9 cellular contexts compared by ENCODE assay signal in the genomic region with DNA sequence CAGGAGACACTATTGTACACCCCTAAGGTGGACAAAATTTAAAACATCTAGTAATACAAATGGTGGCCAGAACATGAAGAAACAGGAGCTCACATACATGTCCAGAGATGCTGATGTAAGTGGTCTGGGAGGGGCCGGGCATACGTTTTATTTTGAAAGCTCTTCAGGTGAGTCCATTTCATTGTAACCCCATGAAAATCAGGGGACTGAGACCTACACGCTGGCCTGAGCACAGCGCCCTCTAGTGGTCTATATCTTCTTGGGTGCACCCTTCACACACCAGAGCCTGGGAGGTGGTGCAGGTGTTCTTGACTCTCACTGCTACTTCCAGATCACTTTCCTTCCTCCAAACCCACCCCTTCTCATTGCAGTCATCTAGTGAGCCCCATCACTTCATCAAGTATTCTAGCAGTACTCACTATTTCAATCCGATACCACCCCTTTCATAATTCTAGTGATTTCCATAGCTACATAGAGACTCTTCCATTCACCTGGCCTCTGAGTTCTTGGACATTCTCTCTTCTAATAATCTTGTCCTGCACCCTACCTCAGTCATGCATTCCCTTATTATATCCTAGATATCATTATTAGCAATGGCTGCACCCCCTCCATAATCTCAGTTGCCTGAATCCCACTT. TPM values are rescaled to one million over a fixed set of nuclear protein-coding genes. Genes with fewer than 3 reads are reported as not detected.
A peak's percentile ranks its signal among the peaks of the same experiment; 100 is the strongest.
DNase-seq lines count a peak whose midpoint lies in the region; ATAC-seq, FAIRE-seq and TF ChIP-seq lines count a peak whose summit lies in the region.
"Had no signal": no experiment of that assay in that cellular context is flagged by ENCODE, and none has a peak within 500 bp of the region (broad histone marks: within the 10 kb centered on the region; RNA-seq: fewer than 3 reads in every experiment).

No MANE protein-coding gene starts in this region.

- POLR2A ChIA-PET in GM12878 (lab: Charles Lee): interaction anchor here (0.9 to 3.6 kb wide), 7 partner anchors 24 to 100 kb away, joined by 3 to 20 read pairs (median 4); a partner anchor contains a TSS

- H2AFZ ChIP-seq in GM12878 (ENCODE audit: control insufficient read depth, low read depth, low read length): no peak overlapping the region

- H3K9me3 ChIP-seq in GM12878 (replicated peaks; ENCODE audit: control insufficient read depth, insufficient read depth, low read length): no peaks in the 10 kb centered on the region
- H3K9me3 ChIP-seq in transverse colon: no peaks in the 10 kb centered on the region

- FAIRE-seq in GM12878 (lab: Jason Lieb, UNC): peak; percentile 86

- H3K4me2 ChIP-seq in GM12878 (ENCODE audit: control insufficient read depth, insufficient read depth): no peak overlapping the region

- TF ChIP-seq POLR2A in GM12878 (IDR thresholded peaks at IDR 0.05; ENCODE audit: low read depth, low read length) (no peak), transverse colon (IDR thresholded peaks at IDR 0.05) (no peak)

- peaks cover 4% of the 10 kb centered on the region for H3K79me2 ChIP-seq in GM12878 (ENCODE audit: control insufficient read depth, insufficient read depth, low read length)

- no peak overlapping the region for H3K9ac ChIP-seq in GM12878 (ENCODE audit: control insufficient read depth, insufficient read depth, low read length)

- no peak overlapping the region for H3K27ac ChIP-seq in HL-60 (replicated peaks)
- H3K27ac ChIP-seq in GM12878 (ENCODE audit: control insufficient read depth, insufficient read depth): no peak overlapping the region
- H3K27ac ChIP-seq in transverse colon: no peak overlapping the region

- CTCF ChIA-PET in GM12878 (lab: Yijun Ruan, JAX): interaction anchor here (0.5 to 5.5 kb wide), 57 partner anchors 9 to 732 kb away, joined by 3 to 172 read pairs (median 6); a partner anchor contains a TSS

- RAD21 ChIA-PET in GM12878 (lab: Charles Lee; ENCODE audit: unreplicated experiment): interaction anchor here (0.8 to 4.0 kb wide), 19 partner anchors 24 to 682 kb away, joined by 3 to 105 read pairs (median 5); a partner anchor contains a TSS

- BruUV-seq in GM12878 (replicated peaks; lab: Mats Ljungman, UMichigan): no TSS peak

- in situ Hi-C loops in GM12878 (cut with MboI): loop anchor here (10.0 to 25.0 kb wide), 3 partner anchors 549 to 796 kb away; no protein-coding TSS in a partner anchor
- in situ Hi-C loops in transverse colon (cut with MboI; ENCODE audit: low pct_ligation_motif_present in 1 of 4, low pct_unique_long_range_greater_than_20kb in 1 of 4, low sequenced_read_pairs in 3 of 4): loop anchor here in 1 of 4 donors (5.0 kb wide), 1 partner anchor 104 kb away; no protein-coding TSS in a partner anchor

- WGBS in GM12878 (ENCODE audit: insufficient coverage, insufficient replicate concordance, low lambda C conversion rate, missing lambda C conversion rate): 22% methylated on average over 5 of the region's 5 CpGs
- 33 to 41% methylated on average over 4 to 5 of the region's 5 CpGs for WGBS in transverse colon (ENCODE audit: low coverage in 1 of 2), 2 donors

- H3K4me3 ChIP-seq in AG10803 (ENCODE audit: low read length): no peak overlapping the region
- no peak overlapping the region for H3K4me3 ChIP-seq in HL-60 (replicated peaks; ENCODE audit: insufficient read depth, low read length)
- no peak overlapping the region for H3K4me3 ChIP-seq in GM12878
- H3K4me3 ChIP-seq in transverse colon: no peak overlapping the region

- TF ChIP-seq RAD21 in GM12878 (IDR thresholded peaks at IDR 0.05; ENCODE audit: insufficient read depth, low read depth, low read length): peak; percentile 60

- H4K20me1 ChIP-seq in GM12878 (ENCODE audit: control insufficient read depth, insufficient read depth): no peaks in the 10 kb centered on the region

- DNase-seq in AG10803 (ENCODE audit: low read depth): peak; percentile 15
- peak; percentile 53 to 65 for DNase-seq in HL-60 (ENCODE audit: low read depth in 1 of 2, low spot score in 1 of 2)
- DNase-seq in T-helper 22 cell (ENCODE audit: low read depth): peak; percentile 20
- peak; percentile 41 for DNase-seq in GM12878 (ENCODE audit: low read depth, low spot score)
- DNase-seq in lung microvascular endothelial cell (ENCODE audit: low read depth in 2 of 2): peak; percentile 65 to 71
- DNase-seq in transverse colon: peak; percentile 67

- ATAC-seq in GM18858 (IDR thresholded peaks at IDR 0.05; ENCODE audit: unreplicated experiment) (peak; percentile 32), GM12878 (peak; percentile 65), HG02610 (IDR thresholded peaks at IDR 0.05; ENCODE audit: unreplicated experiment) (no peak)

- no peaks in the 10 kb centered on the region for H3K27me3 ChIP-seq in HL-60 (ENCODE audit: insufficient read depth, poor library complexity, severe bottlenecking)
- H3K27me3 ChIP-seq in GM12878 (replicated peaks in 1 of 2; ENCODE audit: control insufficient read depth in 2 of 2, insufficient read depth in 2 of 2, low read length in 1 of 2): no peaks in the 10 kb centered on the region
- H3K27me3 ChIP-seq in transverse colon: no peaks in the 10 kb centered on the region

- intact Hi-C loops in GM12878 (cut with micrococcal nuclease; ENCODE audit: unreplicated experiment) (loop anchor here (2.0 kb wide), 1 partner anchor 28 kb away; no protein-coding TSS in a partner anchor), transverse colon (cut with DNase I; ENCODE audit: low total_unique reads) (no loop called here)

- SMC1A ChIA-PET in GM12878 (lab: Charles Lee; ENCODE audit: uncharacterized antibody, unreplicated experiment): interaction anchor here (0.6 to 4.3 kb wide), 32 partner anchors 10 to 682 kb away, joined by 3 to 136 read pairs (median 5); a partner anchor contains a TSS

- TF ChIP-seq CTCF in AG10803 (conservative IDR thresholded peaks at IDR 0.05; ENCODE audit: low read length): peak; percentile 63
- TF ChIP-seq CTCF in HL-60 (IDR thresholded peaks at IDR 0.05; ENCODE audit: insufficient read depth, low read length): peak; percentile 63
- TF ChIP-seq CTCF in GM12878 (IDR thresholded peaks at IDR 0.05 in 2 of 3, conservative IDR thresholded peaks at IDR 0.05 in 1 of 3; ENCODE audit: control insufficient read depth in 2 of 3, extremely low read depth in 1 of 3, insufficient read depth in 1 of 3, low read depth in 3 of 3, low read length in 3 of 3): peak; percentile 79 to 87 (median 82)
- TF ChIP-seq CTCF in transverse colon (IDR thresholded peaks at IDR 0.05): peak; percentile 51 to 75 (median 61)

- H3K36me3 ChIP-seq in GM12878 (ENCODE audit: control insufficient read depth in 2 of 2, insufficient read depth in 2 of 2, low read length in 1 of 2) (no peaks in the 10 kb centered on the region), transverse colon (no peaks in the 10 kb centered on the region)

- H3K4me1 ChIP-seq in GM12878 (ENCODE audit: control insufficient read depth, insufficient read depth, low read length) (peaks cover 14% of the 10 kb centered on the region), transverse colon (peaks cover 0 to 31% (median 8%) of the 10 kb centered on the region in 4 donors)

- TF ChIP-seq EP300 in GM12878 (IDR thresholded peaks at IDR 0.05; ENCODE audit: borderline replicate concordance in 1 of 2, control insufficient read depth in 1 of 2, low read depth in 2 of 2, low read length in 2 of 2) (no peak), transverse colon (IDR thresholded peaks at IDR 0.05; ENCODE audit: low read depth) (no peak)

RNA-seq across cellular contexts. Expression of a gene that starts 4.3 kb away (rescaled TPM):
- total RNA-seq in GM12878 (2013; cell fraction: nucleolus; rRNA removed): 174 and 189 TPM in 2 replicates
- total RNA-seq in GM12878 (2014; rRNA removed) (15.4 and 18.1 TPM in 2 replicates), GM12878 (2014; rRNA removed; fragmentation: Illumina TruSeq; extraction: Trizol) (18.0 and 18.1 TPM in 2 replicates), GM12878 (2021) (19.1 and 22.4 TPM in 2 replicates), lung microvascular endothelial cell (under 0.01 and 0.22 TPM in 2 replicates), transverse colon (1 to 10 TPM; 1.6 to 5.9 (median 3.3) TPM)
- polyA plus RNA-seq in GM12878 (2011; ENCODE audit: low read depth): 11.6 TPM
- polyA plus RNA-seq in GM12878 (2011; rRNA removed) (49.4 and 72.4 TPM in 2 replicates), GM12878 (2014; fragmentation: Illumina TruSeq; extraction: Trizol) (15.9 and 22.4 TPM in 2 replicates), GM12878 (2014; fragmentation: Nextera tagmentation; extraction: Ambion mirVana) (1 to 10 TPM; 1.1 to 1.5 TPM), GM12878 (2014; rRNA removed) (8.3 and 9.6 TPM in 2 replicates), GM12878 (2016; fragmentation: Nextera tagmentation; extraction: Ambion mirVana) (1 to 10 TPM; 2.3 to 2.9 TPM)
- 13.1 and 18.0 TPM in 2 replicates for polyA plus RNA-seq in GM12878 (2011; cell fraction: cytosol; rRNA removed)
- polyA plus RNA-seq in GM12878 (2011; cell fraction: nucleus; rRNA removed): 21.4 and 25.3 TPM in 2 replicates
- 11.8 and 14.3 TPM in 2 replicates for polyA plus RNA-seq in GM12878 (2012)
- polyA minus RNA-seq in GM12878 (2011; rRNA and poly(A)+ RNA removed): 61.3 and 91.4 TPM in 2 replicates
- polyA minus RNA-seq in GM12878 (2011; cell fraction: cytosol; rRNA and poly(A)+ RNA removed): 25.1 and 28.5 TPM in 2 replicates
- 28.3 and 34.2 TPM in 2 replicates for polyA minus RNA-seq in GM12878 (2011; cell fraction: nucleus; rRNA and poly(A)+ RNA removed)
- polyA plus RNA-seq: neural cell had no signal

RNA-seq across cellular contexts. Expression of a gene that starts 6.7 kb away (rescaled TPM):
- total RNA-seq in GM12878 (2013; cell fraction: nucleolus; rRNA removed): 34.8 and 41.1 TPM in 2 replicates
- 4.0 and 4.1 TPM in 2 replicates for total RNA-seq in GM12878 (2014; rRNA removed)
- total RNA-seq in GM12878 (2014; rRNA removed; fragmentation: Illumina TruSeq; extraction: Trizol): 3.4 and 5.0 TPM in 2 replicates
- 5.0 and 5.4 TPM in 2 replicates for total RNA-seq in GM12878 (2021)
- 2.2 TPM for polyA plus RNA-seq in GM12878 (2011; ENCODE audit: low read depth)
- 3.4 and 4.0 TPM in 2 replicates for polyA plus RNA-seq in GM12878 (2011; rRNA removed)
- polyA plus RNA-seq in GM12878 (2011; cell fraction: cytosol; rRNA removed): 3.0 and 3.8 TPM in 2 replicates
- polyA plus RNA-seq in GM12878 (2011; cell fraction: nucleus; rRNA removed): 3.3 and 4.2 TPM in 2 replicates
- polyA plus RNA-seq in GM12878 (2012): 4.6 and 5.2 TPM in 2 replicates
- polyA plus RNA-seq in GM12878 (2014; fragmentation: Illumina TruSeq; extraction: Trizol): 4.6 and 6.0 TPM in 2 replicates
- polyA plus RNA-seq in GM12878 (2014; fragmentation: Nextera tagmentation; extraction: Ambion mirVana): 1 to 10 TPM; 1.3 to 1.9 TPM
- polyA plus RNA-seq in GM12878 (2014; rRNA removed): 4.3 and 6.2 TPM in 2 replicates
- 1 to 10 TPM; 2.5 to 3.8 TPM for polyA plus RNA-seq in GM12878 (2016; fragmentation: Nextera tagmentation; extraction: Ambion mirVana)
- polyA minus RNA-seq in GM12878 (2011; rRNA and poly(A)+ RNA removed): 2.0 and 3.6 TPM in 2 replicates
- polyA minus RNA-seq in GM12878 (2011; cell fraction: cytosol; rRNA and poly(A)+ RNA removed): 0.52 and 0.67 TPM in 2 replicates
- polyA minus RNA-seq in GM12878 (2011; cell fraction: nucleus; rRNA and poly(A)+ RNA removed): 1.9 and 2.3 TPM in 2 replicates
- 56.9 and 70.8 TPM in 2 replicates for total RNA-seq in lung microvascular endothelial cell
- total RNA-seq in transverse colon: 100 to 1,000 TPM in 3 of 4 donors, 10 to 100 TPM in 1; 52.4 to 121 (median 115) TPM
- polyA plus RNA-seq: neural cell had no signal

RNA-seq across cellular contexts. Expression of a gene that starts 56.3 kb away (rescaled TPM):
- 324 and 329 TPM in 2 replicates for total RNA-seq in GM12878 (2013; cell fraction: nucleolus; rRNA removed)
- total RNA-seq in GM12878 (2014; rRNA removed) (33.7 and 41.4 TPM in 2 replicates), GM12878 (2014; rRNA removed; fragmentation: Illumina TruSeq; extraction: Trizol) (33.9 and 35.1 TPM in 2 replicates), GM12878 (2021) (22.4 and 22.9 TPM in 2 replicates), lung microvascular endothelial cell (2.6 and 5.0 TPM in 2 replicates), transverse colon (10 to 100 TPM in 1 of 4 donors, 1 to 10 TPM in 2, under 1 TPM in 1; 0.20 to 14.0 (median 6.1) TPM)
- polyA plus RNA-seq in GM12878 (2011; ENCODE audit: low read depth): 21.7 TPM
- polyA plus RNA-seq in GM12878 (2011; rRNA removed) (57.1 and 86.9 TPM in 2 replicates), GM12878 (2014; fragmentation: Illumina TruSeq; extraction: Trizol) (35.0 and 46.6 TPM in 2 replicates), GM12878 (2014; fragmentation: Nextera tagmentation; extraction: Ambion mirVana) (1 to 10 TPM; 9.3 to 9.5 TPM), GM12878 (2014; rRNA removed) (13.0 and 16.5 TPM in 2 replicates), GM12878 (2016; fragmentation: Nextera tagmentation; extraction: Ambion mirVana) (10 to 100 TPM; 17.1 to 17.9 TPM)
- polyA plus RNA-seq in GM12878 (2011; cell fraction: cytosol; rRNA removed): 22.3 and 24.5 TPM in 2 replicates
- 41.1 and 61.6 TPM in 2 replicates for polyA plus RNA-seq in GM12878 (2011; cell fraction: nucleus; rRNA removed)
- 26.0 and 27.3 TPM in 2 replicates for polyA plus RNA-seq in GM12878 (2012)
- polyA minus RNA-seq in GM12878 (2011; rRNA and poly(A)+ RNA removed): 75.7 and 81.3 TPM in 2 replicates
- polyA minus RNA-seq in GM12878 (2011; cell fraction: cytosol; rRNA and poly(A)+ RNA removed): 20.4 and 25.1 TPM in 2 replicates
- polyA minus RNA-seq in GM12878 (2011; cell fraction: nucleus; rRNA and poly(A)+ RNA removed): 110 and 111 TPM in 2 replicates
- polyA plus RNA-seq: neural cell had no signal

Comparison
In these comparisons a context has a peak if more than half of its experiments do, and no peak if none do; other contexts are left out.
1. DNase-seq: peak in every context shown above with its lines; median percentile 68 in lung microvascular endothelial cell; 67 in transverse colon; 59 in HL-60; 41 in GM12878; 20 in T-helper 22 cell; 15 in AG10803.